ENCODE assay signal across 1 cellular context in the genomic region with DNA sequence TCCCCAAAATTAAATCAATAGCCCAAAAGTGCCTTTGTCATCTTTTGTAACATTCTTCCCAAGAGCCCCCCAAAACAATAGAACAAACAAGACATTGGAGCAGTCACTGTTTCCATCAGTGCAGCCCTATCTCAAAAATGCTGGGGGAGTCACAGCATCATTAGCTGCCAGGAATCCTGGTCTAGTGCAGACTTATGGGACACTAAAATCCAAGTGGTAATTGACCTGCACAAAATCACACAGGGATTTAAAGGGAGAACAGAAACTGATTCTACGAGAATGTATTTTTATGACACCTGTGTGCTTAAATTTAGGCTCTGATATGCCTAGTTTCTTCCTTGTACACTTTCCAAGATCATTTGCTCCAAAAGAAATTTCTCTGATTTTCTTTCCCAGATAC.
TF ChIP-seq lines count a peak whose summit lies in the region.

No MANE protein-coding gene starts in this region.

TF ChIP-seq in SK-N-SH treated with all-trans-retinoic acid at 6 μM for 48 hours, 23 proteins besides CTCF, POLR2A, EP300 and RAD21 (continued from another document):
- TF ChIP-seq, protein P1, sequence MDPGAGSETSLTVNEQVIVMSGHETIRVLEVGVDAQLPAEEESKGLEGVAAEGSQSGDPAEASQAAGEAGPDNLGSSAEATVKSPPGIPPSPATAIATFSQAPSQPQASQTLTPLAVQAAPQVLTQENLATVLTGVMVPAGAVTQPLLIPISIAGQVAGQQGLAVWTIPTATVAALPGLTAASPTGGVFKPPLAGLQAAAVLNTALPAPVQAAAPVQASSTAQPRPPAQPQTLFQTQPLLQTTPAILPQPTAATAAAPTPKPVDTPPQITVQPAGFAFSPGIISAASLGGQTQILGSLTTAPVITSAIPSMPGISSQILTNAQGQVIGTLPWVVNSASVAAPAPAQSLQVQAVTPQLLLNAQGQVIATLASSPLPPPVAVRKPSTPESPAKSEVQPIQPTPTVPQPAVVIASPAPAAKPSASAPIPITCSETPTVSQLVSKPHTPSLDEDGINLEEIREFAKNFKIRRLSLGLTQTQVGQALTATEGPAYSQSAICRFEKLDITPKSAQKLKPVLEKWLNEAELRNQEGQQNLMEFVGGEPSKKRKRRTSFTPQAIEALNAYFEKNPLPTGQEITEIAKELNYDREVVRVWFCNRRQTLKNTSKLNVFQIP (CRISPR knock-in tag; IDR thresholded peaks at IDR 0.05; ENCODE audit: borderline replicate concordance, low read depth): no peak
